Comparison of ENCODE assay signal across 9 cellular contexts in the genomic region with DNA sequence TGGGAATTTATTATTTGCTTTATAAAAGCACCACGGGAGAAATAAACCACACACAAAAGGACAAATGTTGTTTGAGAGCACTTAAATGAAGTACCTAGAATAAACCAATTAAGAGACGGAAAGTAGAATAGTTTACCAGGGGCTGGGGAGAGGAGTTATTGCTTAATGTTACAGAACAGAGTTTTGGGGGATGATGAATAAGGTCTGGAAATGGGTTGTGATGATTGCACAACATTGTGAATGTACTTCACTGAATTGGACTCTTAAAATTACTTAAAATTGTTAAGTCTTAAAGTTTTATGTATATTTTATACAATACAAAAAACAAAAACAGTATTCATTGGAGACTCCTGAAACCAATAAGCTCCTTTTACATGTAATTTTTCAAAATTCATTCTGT. TPM values are rescaled to one million over a fixed set of nuclear protein-coding genes. Genes with fewer than 3 reads are reported as not detected.
A peak's percentile ranks its signal among the peaks of the same experiment; 100 is the strongest.
DNase-seq lines count a peak whose midpoint lies in the region; ATAC-seq and TF ChIP-seq lines count a peak whose summit lies in the region.
"Had no signal": no experiment of that assay in that cellular context is flagged by ENCODE, and none has a peak within 500 bp of the region (broad histone marks: within the 10 kb centered on the region; RNA-seq: fewer than 3 reads in every experiment).

No MANE protein-coding gene starts in this region.

- no peak overlapping the region for H3K27ac Mint-ChIP-seq in endothelial cell (ENCODE audit: unreplicated experiment)

- H2BK120ac ChIP-seq in trophoblast cell (ENCODE audit: insufficient read depth, low read length, poor library complexity) = no peak overlapping the region

- H3K27ac ChIP-seq in PC-3 (ENCODE audit: low read length) (peak overlapping the region; percentile 67; the same call in 1 of the 2 replicates), psoas muscle (peak overlapping the region; percentile 100), trophoblast cell (ENCODE audit: low read depth, low read length) (no peak overlapping the region)

- no peaks in the 10 kb centered on the region for H3K36me3 ChIP-seq in PC-3 (ENCODE audit: low read depth, low read length)
- peaks cover 0 to 26% of the 10 kb centered on the region in 2 donors for H3K36me3 ChIP-seq in psoas muscle (ENCODE audit: insufficient read depth in 1 of 2, low read depth in 1 of 2)
- H3K36me3 ChIP-seq in trophoblast cell (ENCODE audit: control insufficient read depth in 1 of 2, insufficient read depth in 2 of 2, low read length in 2 of 2) = peaks cover 5 to 7% of the 10 kb centered on the region in 2 experiments

- no TSS peak for BruUV-seq in PC-3 (replicated peaks; lab: Mats Ljungman, UMichigan)

- no peak for TF ChIP-seq CTCF in GM12865 (IDR thresholded peaks at IDR 0.05; ENCODE audit: insufficient read depth, low read depth, low read length, missing control alignments)
- no peak for TF ChIP-seq CTCF in PC-3 (conservative IDR thresholded peaks at IDR 0.05; ENCODE audit: low read depth, low read length)
- TF ChIP-seq CTCF in endothelial cell (IDR thresholded peaks at IDR 0.05; ENCODE audit: unreplicated experiment) = no peak
- no peak for TF ChIP-seq CTCF in psoas muscle (IDR thresholded peaks at IDR 0.05)
- no peak for TF ChIP-seq CTCF in GM13976 (IDR thresholded peaks at IDR 0.05; ENCODE audit: borderline replicate concordance, control extremely low read depth, extremely low read depth, insufficient read depth, missing control alignments)

- 31 to 55% (median 32%) methylated on average over 2 of the region's 2 CpGs for WGBS in psoas muscle, 3 donors
- no CpG with 5 or more reads among the region's 2 CpGs for WGBS in trophoblast cell (ENCODE audit: extremely low coverage, insufficient coverage, insufficient read length)

- H2BK12ac ChIP-seq in trophoblast cell (ENCODE audit: low read length) = no peak overlapping the region

- H3K18ac ChIP-seq in trophoblast cell (ENCODE audit: low read length) = no peak overlapping the region

- H3K4me1 ChIP-seq in PC-3 (ENCODE audit: insufficient read depth, low read length) (peaks cover 14% of the 10 kb centered on the region), psoas muscle (peaks cover 46% of the 10 kb centered on the region), trophoblast cell (ENCODE audit: control insufficient read depth in 1 of 2, insufficient read depth in 2 of 2, low read length in 2 of 2) (peaks cover 5 to 6% of the 10 kb centered on the region in 2 experiments)

- peaks cover 4% of the 10 kb centered on the region for H3K79me1 ChIP-seq in trophoblast cell (ENCODE audit: low read length)

- no peaks in the 10 kb centered on the region for H3K9me2 ChIP-seq in PC-3 (replicated peaks; ENCODE audit: low read length)

- peaks cover 16% of the 10 kb centered on the region for H3K4me1 Mint-ChIP-seq in endothelial cell (ENCODE audit: unreplicated experiment)

- no peak overlapping the region for H4K12ac ChIP-seq in trophoblast cell (ENCODE audit: low read depth, low read length)

- in situ Hi-C loops in GM13976 (cut with MboI; ENCODE audit: low sequenced_read_pairs, unreplicated experiment) = no loop called here

- H4K20me1 ChIP-seq in PC-3 (ENCODE audit: low read length) = peaks cover 14% of the 10 kb centered on the region; the same call in 1 of the 2 replicates

- no peaks in the 10 kb centered on the region for H3F3A ChIP-seq in PC-3 (ENCODE audit: low read length, unreplicated experiment)

- no peak overlapping the region for H3K14ac ChIP-seq in trophoblast cell (ENCODE audit: low read length)

- no peak overlapping the region for H2AK5ac ChIP-seq in trophoblast cell (ENCODE audit: low read length)

- ATAC-seq in PC-3 (no peak), psoas muscle (no peak)

- peak overlapping the region; percentile 99 for H3K4me3 Mint-ChIP-seq in endothelial cell (ENCODE audit: unreplicated experiment)

- no peaks in the 10 kb centered on the region for H3K9me3 Mint-ChIP-seq in endothelial cell (ENCODE audit: unreplicated experiment)

- H3K27me3 Mint-ChIP-seq in endothelial cell (ENCODE audit: unreplicated experiment) = peaks cover 11% of the 10 kb centered on the region

- H3K9ac ChIP-seq in PC-3 (ENCODE audit: low read length) (peak overlapping the region; percentile 92; the same call in 1 of the 2 replicates), trophoblast cell (ENCODE audit: low read length) (no peak overlapping the region)

- no peak overlapping the region for H2BK5ac ChIP-seq in trophoblast cell (ENCODE audit: low read depth, low read length, poor library complexity)

- H4K91ac ChIP-seq in trophoblast cell (ENCODE audit: low read depth, low read length) = no peak overlapping the region

- POLR2A ChIA-PET in PC-3 (lab: Charles Lee; ENCODE audit: unreplicated experiment) = no interaction called here

- DNase-seq in GM12865 (ENCODE audit: low read depth) (no peak), PC-3 (no peak), endothelial cell (ENCODE audit: low spot score) (no peak), psoas muscle (no peak), D341Med (ENCODE audit: low spot score) (no peak), SKM-1 treated with dmso at 0.1 percent for 144 hours (lab: John Stamatoyannopoulos, UW; ENCODE audit: unreplicated experiment) (no peak), trophoblast cell (no peak), GM13976 (ENCODE audit: low spot score) (no peak)
- DNase-seq: NCI-H510A had no signal

- H3K27me3 ChIP-seq in PC-3 (ENCODE audit: low read length) (no peaks in the 10 kb centered on the region), psoas muscle (ENCODE audit: insufficient read depth in 3 of 3, low read length in 2 of 3) (no peaks in the 10 kb centered on the region), trophoblast cell (ENCODE audit: insufficient read depth, low read length) (no peaks in the 10 kb centered on the region)

- H3K9me3 ChIP-seq in PC-3 (ENCODE audit: low read length) (no peaks in the 10 kb centered on the region), psoas muscle (no peaks in the 10 kb centered on the region), trophoblast cell (ENCODE audit: insufficient read depth, low read depth, low read length) (no peaks in the 10 kb centered on the region)

- no peak overlapping the region for H4K8ac ChIP-seq in trophoblast cell (ENCODE audit: low read depth, low read length)

- no peak overlapping the region for H3K4ac ChIP-seq in trophoblast cell (ENCODE audit: low read depth, low read length)

- no peak overlapping the region for H2AFZ ChIP-seq in PC-3 (ENCODE audit: low read length)
- H2AFZ ChIP-seq in trophoblast cell (ENCODE audit: insufficient read depth, low read length, poor library complexity) = no peak overlapping the region

- no peak overlapping the region for H3K23ac ChIP-seq in trophoblast cell (ENCODE audit: low read length)

- CTCF ChIA-PET in PC-3 (lab: Charles Lee) = no interaction called here

- H3K4me2 ChIP-seq in PC-3 (ENCODE audit: low read length) (peak overlapping the region; percentile 85), trophoblast cell (ENCODE audit: low read length) (no peak overlapping the region)

- intact Hi-C loops in PC-3 (cut with micrococcal nuclease) = no loop called here
- intact Hi-C loops in psoas muscle (cut with DNase I) = no loop called here

- peaks cover 9% of the 10 kb centered on the region for H3K36me3 Mint-ChIP-seq in endothelial cell (ENCODE audit: low read depth, unreplicated experiment)

- H3K79me2 ChIP-seq in PC-3 (ENCODE audit: low read length) = peaks cover 49% of the 10 kb centered on the region
- peaks cover 5% of the 10 kb centered on the region for H3K79me2 ChIP-seq in trophoblast cell (ENCODE audit: control insufficient read depth, insufficient read depth, low read length, poor library complexity)

- peak overlapping the region; percentile 67 for H3K4me3 ChIP-seq in GM12865 (ENCODE audit: low read depth, low read length)
- peak overlapping the region; percentile 96 for H3K4me3 ChIP-seq in PC-3 (ENCODE audit: low read length)
- H3K4me3 ChIP-seq in psoas muscle = peak overlapping the region; percentile 97
- H3K4me3 ChIP-seq in trophoblast cell (ENCODE audit: low read depth, low read length) = no peak overlapping the region

RNA-seq across cellular contexts. Expression of a gene that starts 1.5 kb away (rescaled TPM):
- total RNA-seq in PC-3 (2014; rRNA removed) = 5.9 and 36.1 TPM in 2 replicates
- 16.7 TPM for total RNA-seq in endothelial cell (ENCODE audit: unreplicated experiment)
- 10 to 100 TPM; 26.5 to 98.3 (median 76.6) TPM for total RNA-seq in psoas muscle
- 10 to 100 TPM; 19.5 to 48.2 (median 30.5) TPM for polyA plus RNA-seq in psoas muscle
- 10.3 and 10.5 TPM in 2 replicates for polyA plus RNA-seq in trophoblast cell (2013)

RNA-seq across cellular contexts. Expression of a gene that starts 54.1 kb away (rescaled TPM):
- 1.6 and 1.8 TPM in 2 replicates for total RNA-seq in PC-3 (2014; rRNA removed)
- total RNA-seq in endothelial cell (ENCODE audit: unreplicated experiment) = 22.9 TPM
- 1 to 10 TPM; 4.4 to 7.3 (median 5.5) TPM for total RNA-seq in psoas muscle
- polyA plus RNA-seq in psoas muscle = 1 to 10 TPM; 2.0 to 5.0 (median 2.1) TPM
- 9.6 and 9.9 TPM in 2 replicates for polyA plus RNA-seq in trophoblast cell (2013)
